ENCODE assay signal across 10 cellular contexts in genomic region chr20:57618091-57618765, GRCh38. TPM values are rescaled to one million over a fixed set of nuclear protein-coding genes. Genes with fewer than 3 reads are reported as not detected.
DNase-seq lines count a peak whose midpoint lies in the region; ATAC-seq and TF ChIP-seq lines count a peak whose summit lies in the region.
"Had no signal": no experiment of that assay in that cellular context is flagged by ENCODE, and none has a peak within 500 bp of the region (broad histone marks: within the 10 kb centered on the region; RNA-seq: fewer than 3 reads in every experiment).

No MANE protein-coding gene starts in this region.

- no peaks in the 10 kb centered on the region for H3K27me3 Mint-ChIP-seq in activated T-cell treated with anti-CD3 and anti-CD28 coated beads, Interleukin-2, amount 50 U/mL, for 24 hours

- WGBS in lung, 2 donors = 76 to 79% methylated on average over 14 of the region's 14 CpGs

- H3K4me3 Mint-ChIP-seq in activated T-cell treated with anti-CD3 and anti-CD28 coated beads, Interleukin-2, amount 50 U/mL, for 24 hours = peak overlapping the region; percentile 69

- H3K9me3 Mint-ChIP-seq in activated T-cell treated with anti-CD3 and anti-CD28 coated beads, Interleukin-2, amount 50 U/mL, for 24 hours = no peaks in the 10 kb centered on the region

- no peaks in the 10 kb centered on the region for H3K9me3 ChIP-seq in lung (ENCODE audit: control insufficient read depth in 2 of 2, insufficient read depth in 1 of 2, low read length in 1 of 2)

- peak; percentile 4 for ATAC-seq in lung (ENCODE audit: insufficient read depth, low FRiP score)
- no peak for ATAC-seq in HG02759 (IDR thresholded peaks at IDR 0.05; ENCODE audit: unreplicated experiment)
- ATAC-seq in GM21825 (IDR thresholded peaks at IDR 0.05; ENCODE audit: unreplicated experiment) = no peak
- no peak for ATAC-seq in HG03196 (IDR thresholded peaks at IDR 0.05; ENCODE audit: unreplicated experiment)
- no peak for ATAC-seq in HG03097 (IDR thresholded peaks at IDR 0.05; ENCODE audit: low FRiP score, unreplicated experiment)

- peaks cover 62% of the 10 kb centered on the region for H3K4me1 Mint-ChIP-seq in activated T-cell treated with anti-CD3 and anti-CD28 coated beads, Interleukin-2, amount 50 U/mL, for 24 hours (ENCODE audit: low read depth)

- peak overlapping the region; percentile 93 for H3K27ac Mint-ChIP-seq in activated T-cell treated with anti-CD3 and anti-CD28 coated beads, Interleukin-2, amount 50 U/mL, for 24 hours

- no peak for TF ChIP-seq CTCF in lung (IDR thresholded peaks at IDR 0.05; ENCODE audit: control extremely low read depth, extremely low read depth)

- no peaks in the 10 kb centered on the region for H3K4me1 ChIP-seq in lung (ENCODE audit: control insufficient read depth in 2 of 2, insufficient read depth in 2 of 2, low read length in 2 of 2)

- DNase-seq in Caki2 (ENCODE audit: low read depth) (peak; percentile 64), HT-29 (ENCODE audit: low spot score) (peak; percentile 92), lung (ENCODE audit: low spot score) (peak; percentile 28)
- peak; percentile 58 for DNase-seq in activated T-cell treated with anti-CD3 and anti-CD28 coated beads, Interleukin-2, amount 50 U/mL, for 24 hours
- DNase-seq: IMR-90 had no signal

- H3K36me3 Mint-ChIP-seq in activated T-cell treated with anti-CD3 and anti-CD28 coated beads, Interleukin-2, amount 50 U/mL, for 24 hours (ENCODE audit: low read depth) = peaks cover 17% of the 10 kb centered on the region

- no peak overlapping the region for H3K4me3 ChIP-seq in lung

- in situ Hi-C loops in Caki2 (cut with HindIII; ENCODE audit: low pct_unique_long_range_greater_than_20kb, low sequenced_read_pairs) = no loop called here

- H3K27me3 ChIP-seq in lung (ENCODE audit: control insufficient read depth, insufficient read depth) = peaks cover 6% of the 10 kb centered on the region

- H3K36me3 ChIP-seq in lung (ENCODE audit: control insufficient read depth in 2 of 2, insufficient read depth in 2 of 2, low read length in 2 of 2) = no peaks in the 10 kb centered on the region

- no peak overlapping the region for H3K27ac ChIP-seq in lung (ENCODE audit: low read depth in 1 of 2, low read length in 1 of 2)

RNA-seq across cellular contexts. Expression of gene ZBP1, which starts 2.0 kb away (rescaled TPM):
- total RNA-seq in Caki2 (2014; rRNA removed; shearing (Covaris generic); ENCODE audit: low replicate concordance) = not detected in 2 replicates
- total RNA-seq in HT-29 (2014; rRNA removed; shearing (Covaris generic)) = 0.70 and 2.0 TPM in 2 replicates
- total RNA-seq in lung = 1 to 10 TPM; 1.3 to 3.0 TPM
- polyA plus RNA-seq in lung = 1 to 10 TPM; 1.9 to 5.3 TPM
- total RNA-seq: fibroblast of villous mesenchyme, IMR-90 had no signal
- polyA plus RNA-seq: IMR-90 had no signal

RNA-seq across cellular contexts. Expression of gene PCK1, which starts 57.3 kb away (rescaled TPM):
- total RNA-seq in Caki2 (2014; rRNA removed; shearing (Covaris generic); ENCODE audit: low replicate concordance) = 0.96 and 1.0 TPM in 2 replicates
- 0.94 and 1.9 TPM in 2 replicates for total RNA-seq in HT-29 (2014; rRNA removed; shearing (Covaris generic))
- 1 to 10 TPM in 1 of 2 donors, under 1 TPM in 1; 0.89 to 1.7 TPM for total RNA-seq in lung
- polyA plus RNA-seq in lung = under 1 TPM; 0.05 to 0.22 TPM
- total RNA-seq: fibroblast of villous mesenchyme, IMR-90 had no signal
- polyA plus RNA-seq: IMR-90 had no signal

Comparison
In these comparisons a context has a peak if more than half of its experiments do, and no peak if none do; other contexts are left out.
1. DNase-seq: peak in every context shown above with its lines; median percentile 92 in HT-29; 64 in Caki2; 58 in activated T-cell treated with anti-CD3 and anti-CD28 coated beads, Interleukin-2, amount 50 U/mL, for 24 hours; 28 in lung.